12 cellular contexts compared by ENCODE assay signal in the genomic region with DNA sequence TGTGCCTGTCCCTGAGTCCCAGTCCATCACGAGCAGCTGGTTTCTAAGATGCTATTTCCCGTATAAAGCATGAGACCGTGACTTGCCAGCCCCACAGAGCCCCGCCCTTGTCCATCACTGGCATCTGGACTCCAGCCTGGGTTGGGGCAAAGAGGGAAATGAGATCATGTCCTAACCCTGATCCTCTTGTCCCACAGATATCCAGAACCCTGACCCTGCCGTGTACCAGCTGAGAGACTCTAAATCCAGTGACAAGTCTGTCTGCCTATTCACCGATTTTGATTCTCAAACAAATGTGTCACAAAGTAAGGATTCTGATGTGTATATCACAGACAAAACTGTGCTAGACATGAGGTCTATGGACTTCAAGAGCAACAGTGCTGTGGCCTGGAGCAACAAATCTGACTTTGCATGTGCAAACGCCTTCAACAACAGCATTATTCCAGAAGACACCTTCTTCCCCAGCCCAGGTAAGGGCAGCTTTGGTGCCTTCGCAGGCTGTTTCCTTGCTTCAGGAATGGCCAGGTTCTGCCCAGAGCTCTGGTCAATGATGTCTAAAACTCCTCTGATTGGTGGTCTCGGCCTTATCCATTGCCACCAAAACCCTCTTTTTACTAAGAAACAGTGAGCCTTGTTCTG. TPM values are rescaled to one million over a fixed set of nuclear protein-coding genes. Genes with fewer than 3 reads are reported as not detected.
A peak's percentile ranks its signal among the peaks of the same experiment; 100 is the strongest.
DNase-seq lines count a peak whose midpoint lies in the region; ATAC-seq and TF ChIP-seq lines count a peak whose summit lies in the region.
"Had no signal": no experiment of that assay in that cellular context is flagged by ENCODE, and none has a peak within 500 bp of the region (broad histone marks: within the 10 kb centered on the region; RNA-seq: fewer than 3 reads in every experiment).

No MANE protein-coding gene starts in this region.

- H3K27me3 Mint-ChIP-seq in GM23338 (ENCODE audit: insufficient read depth, low read depth, poor library complexity), result peaks cover 8% of the 10 kb centered on the region
- H3K27me3 Mint-ChIP-seq in activated CD4-positive, alpha-beta memory T cell treated with anti-CD3 and anti-CD28 coated beads, Interleukin-2, amount 10 ng/mL, durations not matched to agents 7 days and 5 days, result no peaks in the 10 kb centered on the region
- no peaks in the 10 kb centered on the region for H3K27me3 Mint-ChIP-seq in WTC11 (ENCODE audit: low read depth)

- H3K4me3 Mint-ChIP-seq in GM23338 (no peak overlapping the region), WTC11 (no peak overlapping the region)
- H3K4me3 Mint-ChIP-seq in activated CD4-positive, alpha-beta memory T cell treated with anti-CD3 and anti-CD28 coated beads, Interleukin-2, amount 10 ng/mL, durations not matched to agents 7 days and 5 days, result peak overlapping the region; percentile 69

- ATAC-seq in GM23338, result no peak
- ATAC-seq in heart left ventricle, result peak; percentile 43 to 89 (median 62)
- no peak for ATAC-seq in GM21619 (IDR thresholded peaks at IDR 0.05; ENCODE audit: unreplicated experiment)
- ATAC-seq in WTC11, result no peak
- no peak for ATAC-seq in GM21825 (IDR thresholded peaks at IDR 0.05; ENCODE audit: unreplicated experiment)
- ATAC-seq in HG02885 (IDR thresholded peaks at IDR 0.05; ENCODE audit: poor library complexity, unreplicated experiment), result no peak

- H3K36me3 ChIP-seq in GM23338 (ENCODE audit: insufficient read depth) (no peaks in the 10 kb centered on the region), heart left ventricle (no peaks in the 10 kb centered on the region)

- no peaks in the 10 kb centered on the region for H3K9me3 ChIP-seq in heart left ventricle

- no peak overlapping the region for H3K4me3 ChIP-seq in GM23338
- H3K4me3 ChIP-seq in heart left ventricle, result no peak overlapping the region
- no peak overlapping the region for H3K4me3 ChIP-seq in skin epidermis
- H3K4me3 ChIP-seq: lung had no signal

- H3K36me3 Mint-ChIP-seq in GM23338 (ENCODE audit: low read depth) (no peaks in the 10 kb centered on the region), WTC11 (no peaks in the 10 kb centered on the region)
- peaks cover 100% of the 10 kb centered on the region for H3K36me3 Mint-ChIP-seq in activated CD4-positive, alpha-beta memory T cell treated with anti-CD3 and anti-CD28 coated beads, Interleukin-2, amount 10 ng/mL, durations not matched to agents 7 days and 5 days (ENCODE audit: low read depth)

- H3K9me3 Mint-ChIP-seq in GM23338 (no peaks in the 10 kb centered on the region; the same call in 2 of the 3 replicates), WTC11 (no peaks in the 10 kb centered on the region)
- H3K9me3 Mint-ChIP-seq in activated CD4-positive, alpha-beta memory T cell treated with anti-CD3 and anti-CD28 coated beads, Interleukin-2, amount 10 ng/mL, durations not matched to agents 7 days and 5 days, result no peaks in the 10 kb centered on the region

- no peak for DNase-seq in GM23338 (ENCODE audit: low spot score)
- DNase-seq in activated CD4-positive, alpha-beta memory T cell treated with anti-CD3 and anti-CD28 coated beads, Interleukin-2, amount 10 ng/mL, durations not matched to agents 7 days and 5 days, result no peak
- DNase-seq in heart left ventricle, result peak in 4 of 5 donors; percentile 48 to 62 (median 58)
- no peak for DNase-seq in WTC11 (ENCODE audit: low spot score)
- DNase-seq: activated gamma-delta T cell treated with Interleukin-2 at 50 U/mL for 16 hours; NCI-H1092 treated with DMSO at 0.1 percent for 48 hours; stimulated activated CD4-positive, alpha-beta T cell treated with anti-CD3 and anti-CD28 coated beads, Interleukin-4, amount 100 ng/mL, for 4 hours had no signal

- H3K79me2 ChIP-seq in GM23338 (replicated peaks; ENCODE audit: insufficient read depth), result no peaks in the 10 kb centered on the region

- no peak for TF ChIP-seq POLR2A in heart left ventricle (IDR thresholded peaks at IDR 0.05)

- POLR2A ChIA-PET in activated CD4-positive, alpha-beta memory T cell treated with anti-CD3 and anti-CD28 coated beads, Interleukin-2, amount 10 ng/mL, durations not matched to agents 7 days and 5 days (lab: Charles Lee), result interaction anchor here (1.2 to 26.6 kb wide), 14 partner anchors 7 to 811 kb away, joined by 3 to 1110 read pairs (median 6); no protein-coding TSS in a partner anchor
- POLR2A ChIA-PET in WTC11 (lab: Charles Lee), result no interaction called here

- no peak for TF ChIP-seq CTCF in GM23338 (conservative IDR thresholded peaks at IDR 0.05; ENCODE audit: low read depth in 2 of 2)
- TF ChIP-seq CTCF in heart left ventricle (IDR thresholded peaks at IDR 0.05), result no peak
- TF ChIP-seq CTCF in WTC11 (IDR thresholded peaks at IDR 0.05), result no peak

- no peaks in the 10 kb centered on the region for H4K20me1 ChIP-seq in GM23338 (replicated peaks; ENCODE audit: insufficient read depth)

- peaks cover 18% of the 10 kb centered on the region for H3F3A ChIP-seq in GM23338 (replicated peaks; ENCODE audit: low read depth)

- H3K27me3 ChIP-seq in GM23338 (ENCODE audit: insufficient read depth), result no peaks in the 10 kb centered on the region
- H3K27me3 ChIP-seq in heart left ventricle, result no peaks in the 10 kb centered on the region

- no peak overlapping the region for H3K4me2 ChIP-seq in GM23338

- CTCF ChIA-PET in activated CD4-positive, alpha-beta memory T cell treated with anti-CD3 and anti-CD28 coated beads, Interleukin-2, amount 10 ng/mL, durations not matched to agents 7 days and 5 days (lab: Charles Lee), result interaction anchor here (1.9 to 7.9 kb wide), 5 partner anchors 8 to 569 kb away, joined by 6 to 55 read pairs (median 20); no protein-coding TSS in a partner anchor
- CTCF ChIA-PET in WTC11 (lab: Charles Lee), result interaction anchor here (0.5 to 1.7 kb wide), 7 partner anchors 9 to 326 kb away, joined by 3 to 17 read pairs (median 4); no protein-coding TSS in a partner anchor

- intact Hi-C loops in heart left ventricle (cut with DNase I), result loop anchor here in 4 of 10 donors (5.0 to 10.0 kb wide), 4 partner anchors 53 to 73 kb away; no protein-coding TSS in a partner anchor

- H3K27ac ChIP-seq in GM23338 (ENCODE audit: low read depth), result peak overlapping the region; percentile 51; the same call in 1 of the 2 replicates
- peak overlapping the region in 11 of 12 donors; percentile 17 to 87 (median 65) for H3K27ac ChIP-seq in heart left ventricle
- peak overlapping the region in 20 of 21 experiments; percentile 46 to 98 (median 78) for H3K27ac ChIP-seq in skin epidermis

- H3K4me1 ChIP-seq in GM23338 (ENCODE audit: insufficient read depth) (peaks cover 59% of the 10 kb centered on the region), heart left ventricle (peaks cover 0 to 74% (median 24%) of the 10 kb centered on the region in 12 donors)

- H3K9me2 ChIP-seq in GM23338 (ENCODE audit: insufficient read depth), result peaks cover 4% of the 10 kb centered on the region; the same call in 1 of the 2 replicates

- H3K4me1 Mint-ChIP-seq in GM23338 (peaks cover 59% of the 10 kb centered on the region), WTC11 (peaks cover 53% of the 10 kb centered on the region)
- H3K4me1 Mint-ChIP-seq in activated CD4-positive, alpha-beta memory T cell treated with anti-CD3 and anti-CD28 coated beads, Interleukin-2, amount 10 ng/mL, durations not matched to agents 7 days and 5 days, result peaks cover 97% of the 10 kb centered on the region

- H3K27ac Mint-ChIP-seq in GM23338, result no peak overlapping the region
- H3K27ac Mint-ChIP-seq in activated CD4-positive, alpha-beta memory T cell treated with anti-CD3 and anti-CD28 coated beads, Interleukin-2, amount 10 ng/mL, durations not matched to agents 7 days and 5 days, result peak overlapping the region; percentile 97
- H3K27ac Mint-ChIP-seq in WTC11, result no peak overlapping the region

- 67 to 84% (median 71%) methylated on average over 9 of the region's 9 CpGs for WGBS in heart left ventricle, 4 donors

- H2AFZ ChIP-seq in GM23338, result peak overlapping the region; percentile 16

TF ChIP-seq in GM23338, 12 proteins besides CTCF, POLR2A, EP300 and RAD21:
- TF ChIP-seq JUNB (IDR thresholded peaks at IDR 0.05; ENCODE audit: unreplicated experiment), result no peak
- TF ChIP-seq ZNF114 (CRISPR knock-in tag; IDR thresholded peaks at IDR 0.05), result no peak
- TF ChIP-seq POLR2AphosphoS5 (IDR thresholded peaks at IDR 0.05; ENCODE audit: low read depth), result no peak
- TF ChIP-seq CREB1 (CRISPR knock-in tag; IDR thresholded peaks at IDR 0.05; ENCODE audit: low read depth), result no peak
- no peak for TF ChIP-seq STAT1 (IDR thresholded peaks at IDR 0.05; ENCODE audit: unreplicated experiment)
- TF ChIP-seq EZH2phosphoT487 (IDR thresholded peaks at IDR 0.05; ENCODE audit: unreplicated experiment), result no peak
- no peak for TF ChIP-seq NANOG (IDR thresholded peaks at IDR 0.05; ENCODE audit: borderline replicate concordance)

TF ChIP-seq in WTC11, 78 proteins besides CTCF, POLR2A, EP300 and RAD21 (continues in another document):
- no peak for TF ChIP-seq ZNF138 (CRISPR knock-in tag; conservative IDR thresholded peaks at IDR 0.05)
- no peak for TF ChIP-seq SMAD3 (CRISPR knock-in tag; IDR thresholded peaks at IDR 0.05; ENCODE audit: borderline replicate concordance)

RNA-seq across cellular contexts. Expression of a gene that starts 41.6 kb away (rescaled TPM):
- total RNA-seq in GM23338 (2014; rRNA removed; shearing (Covaris generic)), result 180 and 213 TPM in 2 replicates
- polyA plus RNA-seq in GM23338 (2016; fragmentation: Nextera tagmentation; extraction: Ambion mirVana), result 236 and 252 TPM in 2 replicates
- total RNA-seq in activated CD4-positive, alpha-beta memory T cell treated with anti-CD3 and anti-CD28 coated beads, Interleukin-2, amount 10 ng/mL, durations not matched to agents 7 days and 5 days, result 100 to 1,000 TPM; 160 to 167 TPM
- 100 to 1,000 TPM; 108 to 236 (median 147) TPM for total RNA-seq in heart left ventricle
- 100 to 1,000 TPM; 129 to 402 TPM for polyA plus RNA-seq in heart left ventricle
- 125 to 156 TPM (median 144 TPM) in 3 replicates for total RNA-seq in WTC11 (2021)

RNA-seq across cellular contexts. Expression of a gene that starts 50.7 kb away (rescaled TPM):
- total RNA-seq in GM23338 (2014; rRNA removed; shearing (Covaris generic)), result 38.8 and 40.0 TPM in 2 replicates
- 39.1 and 40.6 TPM in 2 replicates for polyA plus RNA-seq in GM23338 (2016; fragmentation: Nextera tagmentation; extraction: Ambion mirVana)
- 10 to 100 TPM; 16.7 to 20.7 TPM for total RNA-seq in activated CD4-positive, alpha-beta memory T cell treated with anti-CD3 and anti-CD28 coated beads, Interleukin-2, amount 10 ng/mL, durations not matched to agents 7 days and 5 days
- total RNA-seq in heart left ventricle, result 10 to 100 TPM; 16.8 to 35.5 (median 25.9) TPM
- polyA plus RNA-seq in heart left ventricle, result 10 to 100 TPM; 10.4 to 18.0 TPM
- 33.5 to 36.1 TPM (median 33.9 TPM) in 3 replicates for total RNA-seq in WTC11 (2021)

Comparison
In these comparisons a context has a peak if more than half of its experiments do, and no peak if none do; other contexts are left out.
1. ATAC-seq: peak in heart left ventricle (4 of 4); none in GM23338 (single experiment), GM21619 (single experiment), WTC11 (single experiment), GM21825 (single experiment) and HG02885 (single experiment).
2. DNase-seq: peak in heart left ventricle (4 of 5); none in GM23338 (single experiment), activated CD4-positive, alpha-beta memory T cell treated with anti-CD3 and anti-CD28 coated beads, Interleukin-2, amount 10 ng/mL, durations not matched to agents 7 days and 5 days (single experiment) and WTC11 (single experiment).
3. Peak in every context shown above with its lines, with median percentiles within 50 percentile points of each other: H3K27ac ChIP-seq.